ENCODE assay signal across 29 cellular contexts in genomic region chr2:95539290-95539689, GRCh38. TPM values are rescaled to one million over a fixed set of nuclear protein-coding genes. Genes with fewer than 3 reads are reported as not detected.
DNase-seq lines count a peak whose midpoint lies in the region; ATAC-seq lines count a peak whose summit lies in the region.
"Had no signal": no experiment of that assay in that cellular context is flagged by ENCODE, and none has a peak within 500 bp of the region (broad histone marks: within the 10 kb centered on the region; RNA-seq: fewer than 3 reads in every experiment).

No MANE protein-coding gene starts in this region.

- no peak for DNase-seq in T-helper 2 cell treated with Interferon-gamma antibody and Interleukin-4, amounts not matched to agents 5 μg/mL and 100 μg/mL, for 36 hours (ENCODE audit: low spot score)
- no peak for DNase-seq in T-helper 2 cell
- DNase-seq in GM23248, result peak; percentile 40
- peak; percentile 39 for DNase-seq in LHCN-M2 (ENCODE audit: low read depth)
- DNase-seq in memory B cell (ENCODE audit: low spot score in 2 of 2), result no peak
- DNase-seq in GOT3 (lab: John Stamatoyannopoulos, UW), result no peak
- DNase-seq in NCI-H146 treated with DMSO at 0.1 percent for 48 hours (lab: John Stamatoyannopoulos, UW; ENCODE audit: unreplicated experiment), result no peak
- DNase-seq: activated CD4-positive, alpha-beta T cell treated with anti-CD3 and anti-CD28 coated beads, Interleukin-2, amount 50 U/mL, for 4 hours; activated naive CD4-positive, alpha-beta T cell; adrenal gland; brain microvascular endothelial cell; heart left ventricle; NCI-H1105; NCI-H2029 treated with DMSO at 0.1 percent for 48 hours; NCI-H2227 treated with DMSO at 0.1 percent for 48 hours; NCI-H748 treated with DMSO at 0.1 percent for 48 hours; stomach; T-helper 17 cell; transverse colon had no signal

- no peaks in the 10 kb centered on the region for H3K79me2 ChIP-seq in GM23248 (ENCODE audit: insufficient read depth)

- H3K9ac ChIP-seq in GM23248, result no peak overlapping the region

- 43 to 44% methylated on average over 1 of the region's 1 CpG for WGBS in GM23248 (ENCODE audit: low coverage in 1 of 2, low lambda C conversion rate in 2 of 2, missing lambda C conversion rate in 2 of 2), 2 experiments

- peaks cover 5% of the 10 kb centered on the region for H3K9me3 Mint-ChIP-seq in T-helper 2 cell treated with Interferon-gamma antibody and Interleukin-4, amounts not matched to agents 5 μg/mL and 100 μg/mL, for 36 hours
- H3K9me3 Mint-ChIP-seq in memory B cell, result peaks cover 8% of the 10 kb centered on the region

- in situ Hi-C loops in GM23248 (cut with MboI), result no loop called here

- H3F3A ChIP-seq in GM23248 (ENCODE audit: insufficient read depth), result no peaks in the 10 kb centered on the region

- no peaks in the 10 kb centered on the region for H3K27me3 Mint-ChIP-seq in T-helper 2 cell treated with Interferon-gamma antibody and Interleukin-4, amounts not matched to agents 5 μg/mL and 100 μg/mL, for 36 hours (ENCODE audit: low read depth)
- H3K27me3 Mint-ChIP-seq in memory B cell, result no peaks in the 10 kb centered on the region
- H3K27me3 Mint-ChIP-seq: T-helper 17 cell had no signal

- no peak overlapping the region for H2AFZ ChIP-seq in GM23248

- 0 out of 2 replicates have a peak, but pooled peaks cover 9% of the 10 kb centered on the region for H3K4me1 ChIP-seq in GM23248 (ENCODE audit: insufficient read depth)
- H3K4me1 ChIP-seq: adrenal gland, heart left ventricle, stomach, transverse colon had no signal

- H3K27ac Mint-ChIP-seq in T-helper 2 cell treated with Interferon-gamma antibody and Interleukin-4, amounts not matched to agents 5 μg/mL and 100 μg/mL, for 36 hours, result peak overlapping the region; percentile 44
- H3K27ac Mint-ChIP-seq in memory B cell, result peak overlapping the region; percentile 28
- H3K27ac Mint-ChIP-seq: IgD-negative memory B cell, progenitor cell of endocrine pancreas, T-helper 17 cell had no signal

- no peak overlapping the region for H3K27ac ChIP-seq in GM23248
- H3K27ac ChIP-seq: 22Rv1, adrenal gland, brain microvascular endothelial cell, heart left ventricle, RWPE1, SK-N-MC, stomach, transverse colon, VCaP had no signal

- no peak overlapping the region for H3K4me2 ChIP-seq in GM23248 (ENCODE audit: unreplicated experiment)

- H4K20me1 ChIP-seq in GM23248 (ENCODE audit: insufficient read depth), result no peaks in the 10 kb centered on the region

- H3K9me2 ChIP-seq in GM23248 (ENCODE audit: insufficient read depth), result no peaks in the 10 kb centered on the region

- H3K4me3 Mint-ChIP-seq in T-helper 2 cell treated with Interferon-gamma antibody and Interleukin-4, amounts not matched to agents 5 μg/mL and 100 μg/mL, for 36 hours, result no peak overlapping the region
- H3K4me3 Mint-ChIP-seq in memory B cell, result no peak overlapping the region
- H3K4me3 Mint-ChIP-seq: T-helper 17 cell had no signal

- H3K36me3 Mint-ChIP-seq in T-helper 2 cell treated with Interferon-gamma antibody and Interleukin-4, amounts not matched to agents 5 μg/mL and 100 μg/mL, for 36 hours (ENCODE audit: low read depth), result peaks cover 11% of the 10 kb centered on the region
- peaks cover 5% of the 10 kb centered on the region for H3K36me3 Mint-ChIP-seq in memory B cell

- no peaks in the 10 kb centered on the region for H3K9me3 ChIP-seq in GM23248 (ENCODE audit: low read depth)
- H3K9me3 ChIP-seq: adrenal gland, stomach, transverse colon had no signal

- peaks cover 13% of the 10 kb centered on the region for H3K4me1 Mint-ChIP-seq in T-helper 2 cell treated with Interferon-gamma antibody and Interleukin-4, amounts not matched to agents 5 μg/mL and 100 μg/mL, for 36 hours (ENCODE audit: low read depth)
- peaks cover 4% of the 10 kb centered on the region for H3K4me1 Mint-ChIP-seq in memory B cell
- H3K4me1 Mint-ChIP-seq: T-helper 17 cell had no signal

- no peaks in the 10 kb centered on the region for H3K36me3 ChIP-seq in GM23248 (ENCODE audit: low read depth)
- H3K36me3 ChIP-seq: adrenal gland, brain microvascular endothelial cell, heart left ventricle, stomach, transverse colon had no signal

- no peak overlapping the region for H3K4me3 ChIP-seq in GM23248
- H3K4me3 ChIP-seq: adrenal gland, heart left ventricle, SK-N-MC, stomach, transverse colon had no signal

- no peak for ATAC-seq in memory B cell (ENCODE audit: low read depth)
- ATAC-seq in GM19035 (IDR thresholded peaks at IDR 0.05; ENCODE audit: unreplicated experiment), result no peak
- ATAC-seq: heart left ventricle, sciatic nerve, T-helper 17 cell had no signal

- no peaks in the 10 kb centered on the region for H3K27me3 ChIP-seq in GM23248 (replicated peaks; ENCODE audit: insufficient read depth)
- H3K27me3 ChIP-seq: adrenal gland, brain microvascular endothelial cell, heart left ventricle, stomach, transverse colon had no signal

RNA-seq across cellular contexts. Expression of gene TRIM43, which starts 52.5 kb away (rescaled TPM):
- not detected in 2 replicates for total RNA-seq in GM23248 (2014; rRNA removed; shearing (Covaris generic))
- not detected in 2 replicates for polyA plus RNA-seq in GM23248 (2016; fragmentation: Nextera tagmentation; extraction: Ambion mirVana)
- not detected in 2 replicates for total RNA-seq in LHCN-M2 (2014; rRNA removed)
- not detected for polyA plus RNA-seq in LHCN-M2 (2012)
- total RNA-seq: adrenal gland, chondrocyte, heart left ventricle, lung microvascular endothelial cell, progenitor cell of endocrine pancreas, sciatic nerve, stomach, T-helper 17 cell, transverse colon had no signal
- polyA plus RNA-seq: adrenal gland, heart left ventricle, IgD-negative memory B cell had no signal

RNA-seq across cellular contexts. Expression of gene TRIM43B, which starts 54.7 kb away (rescaled TPM):
- not detected in 2 replicates for total RNA-seq in GM23248 (2014; rRNA removed; shearing (Covaris generic))
- not detected in 2 replicates for polyA plus RNA-seq in GM23248 (2016; fragmentation: Nextera tagmentation; extraction: Ambion mirVana)
- not detected in 2 replicates for total RNA-seq in LHCN-M2 (2014; rRNA removed)
- polyA plus RNA-seq in LHCN-M2 (2012), result not detected
- total RNA-seq: adrenal gland, chondrocyte, heart left ventricle, lung microvascular endothelial cell, progenitor cell of endocrine pancreas, stomach, T-helper 17 cell, transverse colon had no signal
- polyA plus RNA-seq: adrenal gland, heart left ventricle, IgD-negative memory B cell, stomach had no signal

Comparison
In these comparisons a context has a peak if more than half of its experiments do, and no peak if none do; other contexts are left out.
1. DNase-seq: peak in GM23248 (single experiment) and LHCN-M2 (single experiment); none in T-helper 2 cell treated with Interferon-gamma antibody and Interleukin-4, amounts not matched to agents 5 μg/mL and 100 μg/mL, for 36 hours (single experiment), T-helper 2 cell (0 of 5), memory B cell (0 of 2), GOT3 (single experiment) and NCI-H146 treated with DMSO at 0.1 percent for 48 hours (single experiment).